In the genomic region with DNA sequence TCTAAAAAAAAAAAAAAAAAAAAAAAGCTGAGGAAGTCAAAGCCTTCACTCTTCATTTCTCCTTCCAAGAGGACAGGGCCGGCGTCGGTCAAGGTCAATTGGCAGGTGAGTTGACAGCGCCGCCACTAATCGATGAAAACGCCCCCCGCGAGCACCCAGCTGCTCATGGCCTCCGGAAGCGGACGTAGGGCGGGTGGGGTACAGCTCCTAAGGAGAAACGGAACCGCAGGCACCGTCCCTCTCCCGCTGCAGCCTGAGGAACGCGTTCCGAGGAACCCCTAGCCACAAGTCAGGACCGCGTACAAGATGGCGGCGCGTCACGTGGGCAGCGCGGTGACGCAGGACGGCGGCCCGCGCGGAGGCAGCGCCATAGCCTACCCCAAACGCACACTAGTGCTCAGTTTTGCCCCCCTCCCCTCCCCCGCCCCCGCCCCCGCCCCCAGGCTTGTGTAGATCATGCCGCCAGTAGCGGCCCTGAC, we compare ENCODE assay signal across 8 cellular contexts. TPM values are rescaled to one million over a fixed set of nuclear protein-coding genes. Genes with fewer than 3 reads are reported as not detected.
A peak's percentile ranks its signal among the peaks of the same experiment; 100 is the strongest.
DNase-seq lines count a peak whose midpoint lies in the region; ATAC-seq and TF ChIP-seq lines count a peak whose summit lies in the region.

Gene ATF1 (plus strand): TSS at position 465 of the 479 bp plus-strand sequence. CDS start 16,045 bp downstream, outside the sequence.

- DNase-seq in AG09319 (ENCODE audit: extremely low read depth, low read depth): peak; percentile 81
- peak; percentile 89 for DNase-seq in NCI-H460 (ENCODE audit: extremely low read depth, low read depth)
- peak; percentile 74 to 81 for DNase-seq in activated CD4-positive, alpha-beta T cell treated with anti-CD3 and anti-CD28 coated beads for 24 hours (ENCODE audit: low read depth in 2 of 2)
- peak in 3 of 4 experiments; percentile 70 to 83 (median 82) for DNase-seq in stimulated activated CD4-positive, alpha-beta T cell treated with anti-CD3 and anti-CD28 coated beads, Interleukin-1b, Interleukin-23, amount 100 ng/mL, for 24 hours (ENCODE audit: low read depth in 4 of 4, low spot score in 1 of 4)

- no peak for TF ChIP-seq CTCF in AG09319 (IDR thresholded peaks at IDR 0.05; ENCODE audit: low read depth, low read length)

- ATAC-seq in GM19023 (IDR thresholded peaks at IDR 0.05; ENCODE audit: unreplicated experiment) (peak; percentile 81), HG03280 (IDR thresholded peaks at IDR 0.05; ENCODE audit: unreplicated experiment) (peak; percentile 77)

- H3K27me3 ChIP-seq in layer of hippocampus (ENCODE audit: control insufficient read depth, insufficient read depth, low read length): no peaks in the 10 kb centered on the region

- peak within 1 kb of the TSS; percentile 96 for H3K27ac ChIP-seq in cingulate gyrus (ENCODE audit: low read depth, low read length)
- H3K27ac ChIP-seq in layer of hippocampus (ENCODE audit: low read depth, low read length): peak within 1 kb of the TSS; percentile 97

RNA-seq across cellular contexts. Expression of gene ATF1, which starts in this region (rescaled TPM):
- total RNA-seq in NCI-H460 (2014; rRNA removed; shearing (Covaris generic)): 71.8 and 79.6 TPM in 2 replicates
- polyA plus RNA-seq in NCI-H460 (2014; cell fraction: nucleus; rRNA removed): 15.0 and 16.1 TPM in 2 replicates

Comparison
In these comparisons a context has a peak if more than half of its experiments do, and no peak if none do; other contexts are left out.
1. Peak in every context shown above with its lines: DNase-seq, ATAC-seq and H3K27ac ChIP-seq.